In genomic region chr12:52947738-52948423, GRCh38 we compare ENCODE assay signal across 11 cellular contexts. TPM values are rescaled to one million over a fixed set of nuclear protein-coding genes. Genes with fewer than 3 reads are reported as not detected.
DNase-seq lines count a peak whose midpoint lies in the region; ATAC-seq and TF ChIP-seq lines count a peak whose summit lies in the region.
"Had no signal": no experiment of that assay in that cellular context is flagged by ENCODE, and none has a peak within 500 bp of the region (broad histone marks: within the 10 kb centered on the region; RNA-seq: fewer than 3 reads in every experiment).

No MANE protein-coding gene starts in this region.

- peak overlapping the region; percentile 53 to 95 (median 94) for H3K27ac ChIP-seq in thyroid gland
- H3K27ac ChIP-seq: BLaER1 treated with 17β-estradiol and CSF1 and Interleukin-3, amounts not matched to agents 10 nM and 100 nM had no signal

- no peaks in the 10 kb centered on the region for H3K36me3 Mint-ChIP-seq in activated T-cell treated with anti-CD3 and anti-CD28 coated beads, Interleukin-2, amount 50 U/mL, for 4 hours (ENCODE audit: insufficient read depth)
- H3K36me3 Mint-ChIP-seq in activated CD8-positive, alpha-beta T cell treated with anti-CD3 and anti-CD28 coated beads for 36 hours (ENCODE audit: low read depth), result no peaks in the 10 kb centered on the region

- peaks cover 40 to 44% of the 10 kb centered on the region in 2 donors for H3K4me1 ChIP-seq in thyroid gland
- H3K4me1 ChIP-seq: BLaER1 treated with 17β-estradiol and CSF1 and Interleukin-3, amounts not matched to agents 10 nM and 100 nM had no signal

- WGBS in thyroid gland, 2 donors, result 90 to 91% methylated on average over 12 of the region's 12 CpGs

- no peak for TF ChIP-seq CTCF in activated CD8-positive, alpha-beta T cell treated with anti-CD3 and anti-CD28 coated beads for 36 hours (IDR thresholded peaks at IDR 0.05)
- TF ChIP-seq CTCF in thyroid gland (IDR thresholded peaks at IDR 0.05), result no peak

- POLR2A ChIA-PET in activated CD8-positive, alpha-beta T cell treated with anti-CD3 and anti-CD28 coated beads for 36 hours (lab: Charles Lee), result no interaction called here

- H3K27me3 ChIP-seq in thyroid gland, result no peaks in the 10 kb centered on the region

- no peak for TF ChIP-seq POLR2A in thyroid gland (IDR thresholded peaks at IDR 0.05)

- no peaks in the 10 kb centered on the region for H3K9me3 Mint-ChIP-seq in activated T-cell treated with anti-CD3 and anti-CD28 coated beads, Interleukin-2, amount 50 U/mL, for 4 hours
- H3K9me3 Mint-ChIP-seq in activated CD8-positive, alpha-beta T cell treated with anti-CD3 and anti-CD28 coated beads for 36 hours, result no peaks in the 10 kb centered on the region

- no peak for ATAC-seq in activated T-cell treated with anti-CD3 and anti-CD28 coated beads, Interleukin-2, amount 50 U/mL, for 4 hours
- no peak for ATAC-seq in activated CD8-positive, alpha-beta T cell treated with anti-CD3 and anti-CD28 coated beads for 36 hours
- no peak for ATAC-seq in HG02759 (IDR thresholded peaks at IDR 0.05; ENCODE audit: unreplicated experiment)
- no peak for ATAC-seq in GM18502 (IDR thresholded peaks at IDR 0.05; ENCODE audit: poor library complexity, unreplicated experiment)

- no peak overlapping the region for H3K27ac Mint-ChIP-seq in activated CD8-positive, alpha-beta T cell treated with anti-CD3 and anti-CD28 coated beads for 36 hours

- CTCF ChIA-PET in activated CD8-positive, alpha-beta T cell treated with anti-CD3 and anti-CD28 coated beads for 36 hours (lab: Charles Lee), result interaction anchor here (1.4 to 8.6 kb wide), 2 partner anchors 63 to 77 kb away, joined by 4 to 67 read pairs; no protein-coding TSS in a partner anchor

- H3K4me3 Mint-ChIP-seq in activated T-cell treated with anti-CD3 and anti-CD28 coated beads, Interleukin-2, amount 50 U/mL, for 4 hours, result peak overlapping the region; percentile 86
- peak overlapping the region; percentile 80 for H3K4me3 Mint-ChIP-seq in activated CD8-positive, alpha-beta T cell treated with anti-CD3 and anti-CD28 coated beads for 36 hours

- H3K9me3 ChIP-seq in iPS-18c (ENCODE audit: control insufficient read depth, insufficient read depth, low read length), result no peaks in the 10 kb centered on the region
- no peaks in the 10 kb centered on the region for H3K9me3 ChIP-seq in thyroid gland
- H3K9me3 ChIP-seq: BLaER1 treated with 17β-estradiol and CSF1 and Interleukin-3, amounts not matched to agents 10 nM and 100 nM; heart right ventricle had no signal

- peaks cover 10% of the 10 kb centered on the region for H3K27me3 Mint-ChIP-seq in activated T-cell treated with anti-CD3 and anti-CD28 coated beads, Interleukin-2, amount 50 U/mL, for 4 hours (ENCODE audit: low read depth)
- peaks cover 3% of the 10 kb centered on the region for H3K27me3 Mint-ChIP-seq in activated CD8-positive, alpha-beta T cell treated with anti-CD3 and anti-CD28 coated beads for 36 hours

- peak overlapping the region; percentile 16; the same call in 1 of the 2 replicates for H3K4me3 ChIP-seq in iPS-18c (ENCODE audit: insufficient read depth, low read depth, low read length)
- H3K4me3 ChIP-seq in thyroid gland (replicated peaks in 1 of 3), result no peak overlapping the region
- H3K4me3 ChIP-seq: BLaER1 treated with 17β-estradiol and CSF1 and Interleukin-3, amounts not matched to agents 10 nM and 100 nM had no signal

- intact Hi-C loops in activated CD8-positive, alpha-beta T cell treated with anti-CD3 and anti-CD28 coated beads for 36 hours (cut with micrococcal nuclease), result no loop called here
- intact Hi-C loops in thyroid gland (cut with DNase I), result no loop called here

- H3K4me1 Mint-ChIP-seq in activated T-cell treated with anti-CD3 and anti-CD28 coated beads, Interleukin-2, amount 50 U/mL, for 4 hours (ENCODE audit: low read depth), result peaks cover 3% of the 10 kb centered on the region
- H3K4me1 Mint-ChIP-seq in activated CD8-positive, alpha-beta T cell treated with anti-CD3 and anti-CD28 coated beads for 36 hours (ENCODE audit: low read depth), result no peaks in the 10 kb centered on the region

- H3K36me3 ChIP-seq in thyroid gland, result peaks cover 21 to 23% of the 10 kb centered on the region in 2 donors
- H3K36me3 ChIP-seq: BLaER1 treated with 17β-estradiol and CSF1 and Interleukin-3, amounts not matched to agents 10 nM and 100 nM; heart right ventricle had no signal

- DNase-seq in activated T-cell treated with anti-CD3 and anti-CD28 coated beads, Interleukin-2, amount 50 U/mL, for 4 hours, result no peak
- DNase-seq in activated T-cell treated with anti-CD3 and anti-CD28 coated beads for 4 hours, result no peak
- DNase-seq in activated CD8-positive, alpha-beta T cell treated with anti-CD3 and anti-CD28 coated beads for 36 hours, result no peak
- DNase-seq in thyroid gland, result no peak
- DNase-seq in cerebellum (ENCODE audit: low spot score), result no peak
- DNase-seq: activated CD4-positive, CD25-positive, alpha-beta regulatory T cell treated with anti-CD3 and anti-CD28 coated beads, Interleukin-2, amount 50 U/mL, for 72 hours; heart right ventricle had no signal

RNA-seq across cellular contexts. Expression of gene KRT18, which starts 1.0 kb away (rescaled TPM):
- total RNA-seq in activated T-cell treated with anti-CD3 and anti-CD28 coated beads, Interleukin-2, amount 50 U/mL, for 4 hours, result 10 to 100 TPM; 11.8 to 15.6 (median 15.0) TPM
- 1 to 10 TPM; 3.4 to 4.9 TPM for total RNA-seq in activated CD8-positive, alpha-beta T cell treated with anti-CD3 and anti-CD28 coated beads for 36 hours
- total RNA-seq in thyroid gland, result 100 to 1,000 TPM; 389 to 648 (median 540) TPM
- total RNA-seq in cerebellum, result 2.9 TPM

RNA-seq across cellular contexts. Expression of gene KRT8, which starts 43.0 kb away (rescaled TPM):
- 1 to 10 TPM; 4.2 to 6.0 (median 4.5) TPM for total RNA-seq in activated T-cell treated with anti-CD3 and anti-CD28 coated beads, Interleukin-2, amount 50 U/mL, for 4 hours
- total RNA-seq in activated CD8-positive, alpha-beta T cell treated with anti-CD3 and anti-CD28 coated beads for 36 hours, result under 1 TPM; 0.29 to 0.40 TPM
- total RNA-seq in thyroid gland (1,000 to 10,000 TPM in 1 of 4 donors, 100 to 1,000 TPM in 3; 364 to 1,037 (median 698) TPM), cerebellum (1.9 TPM)

RNA-seq across cellular contexts. Expression of gene EIF4B, which starts 58.4 kb away (rescaled TPM):
- total RNA-seq in activated T-cell treated with anti-CD3 and anti-CD28 coated beads, Interleukin-2, amount 50 U/mL, for 4 hours, result 100 to 1,000 TPM; 617 to 659 (median 632) TPM
- 100 to 1,000 TPM; 789 to 814 TPM for total RNA-seq in activated CD8-positive, alpha-beta T cell treated with anti-CD3 and anti-CD28 coated beads for 36 hours
- total RNA-seq in thyroid gland (100 to 1,000 TPM; 428 to 704 (median 567) TPM), cerebellum (410 TPM)

Comparison
In these comparisons a context has a peak if more than half of its experiments do, and no peak if none do; other contexts are left out.
1. RNA of gene KRT18, which starts 1.0 kb away (total RNA-seq): 389 to 648 TPM in thyroid gland; 11.8 to 15.6 TPM in activated T-cell treated with anti-CD3 and anti-CD28 coated beads, Interleukin-2, amount 50 U/mL, for 4 hours, 3.4 to 4.9 TPM in activated CD8-positive, alpha-beta T cell treated with anti-CD3 and anti-CD28 coated beads for 36 hours and 2.9 TPM in cerebellum (single experiment); every median in the first group is over 10 times any median in the second.
2. RNA of gene KRT8, which starts 43.0 kb away (total RNA-seq): 364 to 1,037 TPM in thyroid gland; 4.2 to 6.0 TPM in activated T-cell treated with anti-CD3 and anti-CD28 coated beads, Interleukin-2, amount 50 U/mL, for 4 hours, 1.9 TPM in cerebellum (single experiment) and 0.29 to 0.40 TPM in activated CD8-positive, alpha-beta T cell treated with anti-CD3 and anti-CD28 coated beads for 36 hours; every median in the first group is over 10 times any median in the second.